9 cellular contexts compared by ENCODE assay signal in the genomic region with DNA sequence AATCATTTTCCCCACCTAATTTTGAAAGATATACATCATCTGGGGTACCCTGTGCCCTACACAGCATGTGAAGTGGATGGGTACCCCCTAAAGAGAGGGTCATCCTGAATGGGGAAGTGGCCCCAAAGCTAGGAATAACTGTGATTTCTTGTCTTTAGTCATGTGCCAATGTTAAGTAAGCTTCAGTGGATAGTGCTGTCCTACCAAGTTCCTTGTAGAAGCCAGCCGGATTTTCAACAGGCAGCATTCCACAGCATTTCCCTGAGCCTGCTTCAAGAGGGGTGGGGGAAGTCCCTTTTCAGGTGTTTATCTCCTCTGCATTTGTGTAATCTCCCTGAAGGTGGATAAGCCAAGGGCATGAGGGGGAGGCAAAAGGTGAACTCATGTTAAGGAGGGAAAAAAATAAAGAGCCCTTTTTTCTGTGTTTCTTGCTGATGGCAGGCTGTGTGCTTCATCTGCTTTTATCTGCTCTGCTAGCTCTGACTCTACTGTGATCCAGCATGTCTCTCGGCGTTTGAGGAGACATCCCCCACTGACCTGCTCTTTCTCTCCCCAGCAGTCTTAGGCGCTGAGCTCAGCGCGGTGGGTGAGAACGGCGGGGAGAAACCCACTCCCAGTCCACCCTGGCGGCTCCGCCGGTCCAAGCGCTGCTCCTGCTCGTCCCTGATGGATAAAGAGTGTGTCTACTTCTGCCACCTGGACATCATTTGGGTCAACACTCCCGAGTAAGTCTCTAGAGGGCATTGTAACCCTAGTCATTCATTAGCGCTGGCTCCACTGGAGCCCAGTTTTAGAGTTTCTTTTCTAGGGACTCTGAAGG. TPM values are rescaled to one million over a fixed set of nuclear protein-coding genes. Genes with fewer than 3 reads are reported as not detected.
DNase-seq lines count a peak whose midpoint lies in the region; ATAC-seq and TF ChIP-seq lines count a peak whose summit lies in the region.
"Had no signal": no experiment of that assay in that cellular context is flagged by ENCODE, and none has a peak within 500 bp of the region (broad histone marks: within the 10 kb centered on the region; RNA-seq: fewer than 3 reads in every experiment).

No MANE protein-coding gene starts in this region.

- no peaks in the 10 kb centered on the region for H3K27me3 Mint-ChIP-seq in Caco-2 (ENCODE audit: insufficient read depth, unreplicated experiment)
- peaks cover 72% of the 10 kb centered on the region for H3K27me3 Mint-ChIP-seq in nephron (ENCODE audit: low read depth)
- peaks cover 43% of the 10 kb centered on the region for H3K27me3 Mint-ChIP-seq in activated naive CD8-positive, alpha-beta T cell treated with anti-CD3 and anti-CD28 coated beads for 36 hours

- TF ChIP-seq POLR2A in NB4 (IDR thresholded peaks at IDR 0.05; ENCODE audit: extremely low read depth, insufficient read length): no peak

- peaks cover 43% of the 10 kb centered on the region for H3K4me1 ChIP-seq in Caco-2

- BruUV-seq in Caco-2 (replicated peaks; lab: Mats Ljungman, UMichigan): TSS peak; percentile 1

- TF ChIP-seq CTCF in Caco-2 (IDR thresholded peaks at IDR 0.05; ENCODE audit: insufficient read depth in 1 of 2, low read depth in 1 of 2, low read length in 1 of 2, severe bottlenecking in 1 of 2, unreplicated experiment in 1 of 2) (peak; percentile 44 to 50), NB4 (IDR thresholded peaks at IDR 0.05; ENCODE audit: low read depth, low read length) (no peak), epithelial cell of esophagus (IDR thresholded peaks at IDR 0.05; ENCODE audit: insufficient read depth, low read depth, low read length, missing control alignments) (peak; percentile 39), nephron (IDR thresholded peaks at IDR 0.05; ENCODE audit: unreplicated experiment in 3 of 3) (peak in 2 of 3 experiments; percentile 15 to 26)

- ATAC-seq in stimulated activated naive CD8-positive, alpha-beta T cell treated with anti-CD3 and anti-CD28 coated beads, Interleukin-15, Interleukin-2, amounts not matched to agents 100 U/mL and 50 U/mL, for 24 hours: no peak
- no peak for ATAC-seq in GM18511 (IDR thresholded peaks at IDR 0.05; ENCODE audit: unreplicated experiment)

- H3K36me3 ChIP-seq in Caco-2 (ENCODE audit: control insufficient read depth, insufficient read depth, low read length): no peaks in the 10 kb centered on the region; the same call in 1 of the 2 replicates

- no peaks in the 10 kb centered on the region for H3K9me3 ChIP-seq in Caco-2

- POLR2A ChIA-PET in Caco-2 (lab: Charles Lee): interaction anchor here (1.1 to 2.5 kb wide), 2 partner anchors 32 to 40 kb away, joined by 6 to 15 read pairs; no protein-coding TSS in a partner anchor

- peak overlapping the region; percentile 86 for H3K4me3 Mint-ChIP-seq in Caco-2 (ENCODE audit: unreplicated experiment)
- H3K4me3 Mint-ChIP-seq in nephron: peak overlapping the region; percentile 68 to 84 (median 77)
- no peak overlapping the region for H3K4me3 Mint-ChIP-seq in activated naive CD8-positive, alpha-beta T cell treated with anti-CD3 and anti-CD28 coated beads for 36 hours

- CTCF ChIA-PET in Caco-2 (lab: Charles Lee): interaction anchor here (0.6 to 5.7 kb wide), 10 partner anchors 32 to 708 kb away, joined by 3 to 39 read pairs (median 4); no protein-coding TSS in a partner anchor

- no peaks in the 10 kb centered on the region for H3K27me3 ChIP-seq in Caco-2 (replicated peaks; ENCODE audit: control insufficient read depth, insufficient read depth, low read length)

- H3K4me3 ChIP-seq in Caco-2 (ENCODE audit: low read depth, low read length) (peak overlapping the region; percentile 50), NB4 (ENCODE audit: low read depth, low read length) (no peak overlapping the region), epithelial cell of esophagus (ENCODE audit: low read length) (peak overlapping the region; percentile 80)

- peaks cover 43% of the 10 kb centered on the region for H3K4me1 Mint-ChIP-seq in Caco-2 (ENCODE audit: low read depth, unreplicated experiment)
- peaks cover 19% of the 10 kb centered on the region for H3K4me1 Mint-ChIP-seq in nephron
- H3K4me1 Mint-ChIP-seq in activated naive CD8-positive, alpha-beta T cell treated with anti-CD3 and anti-CD28 coated beads for 36 hours: peaks cover 17% of the 10 kb centered on the region

- H3K36me3 Mint-ChIP-seq in Caco-2 (ENCODE audit: insufficient read depth, unreplicated experiment) (peaks cover 58% of the 10 kb centered on the region), nephron (ENCODE audit: low read depth) (no peaks in the 10 kb centered on the region)
- no peaks in the 10 kb centered on the region for H3K36me3 Mint-ChIP-seq in activated naive CD8-positive, alpha-beta T cell treated with anti-CD3 and anti-CD28 coated beads for 36 hours

- no peaks in the 10 kb centered on the region for H3K9me3 Mint-ChIP-seq in Caco-2 (ENCODE audit: unreplicated experiment)
- no peaks in the 10 kb centered on the region for H3K9me3 Mint-ChIP-seq in nephron
- no peaks in the 10 kb centered on the region for H3K9me3 Mint-ChIP-seq in activated naive CD8-positive, alpha-beta T cell treated with anti-CD3 and anti-CD28 coated beads for 36 hours

- H3K27ac Mint-ChIP-seq in Caco-2 (ENCODE audit: unreplicated experiment) (peak overlapping the region; percentile 82), nephron (peak overlapping the region in 2 of 3 experiments; percentile 65 to 69)
- H3K27ac Mint-ChIP-seq in activated naive CD8-positive, alpha-beta T cell treated with anti-CD3 and anti-CD28 coated beads for 36 hours: no peak overlapping the region

- intact Hi-C loops in Caco-2 (cut with micrococcal nuclease; ENCODE audit: unreplicated experiment): loop anchor here (1.0 to 5.0 kb wide), 6 partner anchors 39 to 311 kb away; no protein-coding TSS in a partner anchor

- DNase-seq in Caco-2 (peak; percentile 70 to 75), NB4 (ENCODE audit: low read depth) (peak; percentile 16), epithelial cell of esophagus (ENCODE audit: low read depth) (peak; percentile 70), DMS114 treated with DMSO at 0.1 percent for 48 hours (lab: John Stamatoyannopoulos, UW; ENCODE audit: unreplicated experiment) (no peak)
- DNase-seq in stimulated activated naive CD8-positive, alpha-beta T cell treated with anti-CD3 and anti-CD28 coated beads, Interleukin-15, Interleukin-2, amounts not matched to agents 100 U/mL and 50 U/mL, for 24 hours: no peak
- DNase-seq in activated naive CD8-positive, alpha-beta T cell treated with anti-CD3 and anti-CD28 coated beads for 36 hours: no peak
- DNase-seq: NCI-H226 had no signal

RNA-seq across cellular contexts. Expression of a gene that starts 1.8 kb away (rescaled TPM):
- 13.5 and 14.0 TPM in 2 replicates for total RNA-seq in Caco-2 (2022)
- total RNA-seq in activated naive CD8-positive, alpha-beta T cell treated with anti-CD3 and anti-CD28 coated beads for 36 hours: not detected

Comparison
In these comparisons a context has a peak if more than half of its experiments do, and no peak if none do; other contexts are left out.
1. DNase-seq: peak in Caco-2 (2 of 2), NB4 (single experiment) and epithelial cell of esophagus (single experiment); none in stimulated activated naive CD8-positive, alpha-beta T cell treated with anti-CD3 and anti-CD28 coated beads, Interleukin-15, Interleukin-2, amounts not matched to agents 100 U/mL and 50 U/mL, for 24 hours (single experiment), activated naive CD8-positive, alpha-beta T cell treated with anti-CD3 and anti-CD28 coated beads for 36 hours (single experiment) and DMS114 treated with DMSO at 0.1 percent for 48 hours (single experiment).
2. RNA of a gene that starts 1.8 kb away (total RNA-seq): 13.5 to 14.0 TPM in Caco-2; not detected in activated naive CD8-positive, alpha-beta T cell treated with anti-CD3 and anti-CD28 coated beads for 36 hours; every median in the first group is over 10 times any median in the second.